31 cellular contexts compared by ENCODE assay signal in the genomic region with DNA sequence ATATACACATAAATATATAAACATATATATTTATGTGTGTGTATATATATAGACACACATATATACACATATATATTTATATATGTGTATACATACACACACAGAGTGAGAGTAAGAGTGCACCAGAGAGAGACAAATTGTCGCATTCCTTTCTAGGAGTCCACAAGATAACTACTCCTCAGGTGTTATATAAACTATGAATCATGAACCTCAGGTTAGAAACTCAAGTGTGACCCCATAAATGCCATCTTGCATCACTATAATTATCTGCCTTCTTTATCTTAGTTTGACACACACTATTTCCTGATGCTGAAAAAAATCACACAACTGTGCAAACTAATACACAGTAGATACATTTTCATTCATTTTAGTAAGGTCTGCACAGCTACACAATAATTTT.
"Had no signal": no experiment of that assay in that cellular context is flagged by ENCODE, and none has a peak within 500 bp of the region (broad histone marks: within the 10 kb centered on the region; RNA-seq: fewer than 3 reads in every experiment).

No MANE protein-coding gene starts in this region.

- H3K4me3 Mint-ChIP-seq: natural killer cell; nephron; neural progenitor cell; stimulated activated memory B cell treated with anti-CD40 and anti-IgM and Interleukin-4, amounts not matched to agents 10 μg/mL and 1 μg/mL and 100 μg/mL, for 72 hours; stimulated activated naive CD8-positive, alpha-beta T cell treated with anti-CD3 and anti-CD28 coated beads, Interleukin-15, amount 100 ng/mL, for 72 hours; type B pancreatic cell had no signal

- H3K36me3 Mint-ChIP-seq: natural killer cell; neural progenitor cell; stimulated activated memory B cell treated with anti-CD40 and anti-IgM and Interleukin-4, amounts not matched to agents 10 μg/mL and 1 μg/mL and 100 μg/mL, for 72 hours; type B pancreatic cell had no signal

- H3K4me1 ChIP-seq: neural progenitor cell, parathyroid adenoma, right lobe of liver, sigmoid colon, spleen, suprapubic skin, testis, tibial artery, upper lobe of right lung, uterus had no signal

- H3K9me3 Mint-ChIP-seq: nephron, neural progenitor cell had no signal

- H3K9ac ChIP-seq: neural progenitor cell, parathyroid adenoma had no signal

- H3K27ac ChIP-seq: neural progenitor cell, ovary, parathyroid adenoma, psoas muscle, right lobe of liver, sigmoid colon, spleen, suprapubic skin, testis, tibial artery, transverse colon, upper lobe of right lung, uterus had no signal

- ATAC-seq: natural killer cell; psoas muscle; right cardiac atrium; right lobe of liver; stimulated activated memory B cell treated with anti-CD40 and anti-IgM and Interleukin-4, amounts not matched to agents 10 μg/mL and 1 μg/mL and 100 μg/mL, for 72 hours; stimulated activated naive CD8-positive, alpha-beta T cell treated with anti-CD3 and anti-CD28 coated beads, Interleukin-15, amount 100 ng/mL, for 72 hours; stimulated activated naive CD8-positive, alpha-beta T cell treated with anti-CD3 and anti-CD28 coated beads, Interleukin-15, Interleukin-2, amounts not matched to agents 100 U/mL and 50 U/mL, for 24 hours; upper lobe of right lung had no signal

- H3K27ac Mint-ChIP-seq: natural killer cell; nephron; neural progenitor cell; progenitor cell of endocrine pancreas; stimulated activated memory B cell treated with anti-CD40 and anti-IgM and Interleukin-4, amounts not matched to agents 10 μg/mL and 1 μg/mL and 100 μg/mL, for 72 hours; stimulated activated naive CD8-positive, alpha-beta T cell treated with anti-CD3 and anti-CD28 coated beads, Interleukin-15, amount 100 ng/mL, for 72 hours; type B pancreatic cell had no signal

- DNase-seq: natural killer cell; occipital lobe; ovary; posterior cingulate gyrus; psoas muscle; right cardiac atrium; right lobe of liver; sigmoid colon; spleen; stimulated activated CD4-positive, alpha-beta T cell treated with anti-CD3 and anti-CD28 coated beads, Interleukin-12 subunit alpha, Interleukin-12 subunit beta, amount 100 ng/mL, for 4 hours; stimulated activated CD4-positive, alpha-beta T cell treated with anti-CD3 and anti-CD28 coated beads, Interleukin-1b, Interleukin-23, amount 100 ng/mL, for 48 hours; stimulated activated CD4-positive, alpha-beta T cell treated with anti-CD3 and anti-CD28 coated beads, Interleukin-4, amount 100 ng/mL, for 1 hour; stimulated activated CD4-positive, alpha-beta T cell treated with anti-CD3 and anti-CD28 coated beads, Interleukin-4, amount 100 ng/mL, for 4 hours; stimulated activated CD8-positive, alpha-beta memory T cell treated with anti-CD3 and anti-CD28 coated beads, Interleukin-4, amount 100 ng/mL, for 48 hours; stimulated activated naive CD4-positive, alpha-beta T cell; stimulated activated naive CD8-positive, alpha-beta T cell treated with anti-CD3 and anti-CD28 coated beads, Interleukin-15, amount 100 ng/mL, for 72 hours; stimulated activated naive CD8-positive, alpha-beta T cell treated with anti-CD3 and anti-CD28 coated beads, Interleukin-15, Interleukin-2, amounts not matched to agents 100 U/mL and 50 U/mL, for 24 hours; substantia nigra; testis; tibial artery; transverse colon; upper lobe of right lung; uterus had no signal

- H3K9me3 ChIP-seq: ovary, psoas muscle, right lobe of liver, sigmoid colon, spleen, suprapubic skin, testis, tibial artery, transverse colon, upper lobe of right lung, uterus had no signal

- H3K4me1 Mint-ChIP-seq: natural killer cell; nephron; stimulated activated memory B cell treated with anti-CD40 and anti-IgM and Interleukin-4, amounts not matched to agents 10 μg/mL and 1 μg/mL and 100 μg/mL, for 72 hours; stimulated activated naive CD8-positive, alpha-beta T cell treated with anti-CD3 and anti-CD28 coated beads, Interleukin-15, amount 100 ng/mL, for 72 hours had no signal

- H3K27me3 Mint-ChIP-seq: progenitor cell of endocrine pancreas; stimulated activated memory B cell treated with anti-CD40 and anti-IgM and Interleukin-4, amounts not matched to agents 10 μg/mL and 1 μg/mL and 100 μg/mL, for 72 hours; stimulated activated naive CD8-positive, alpha-beta T cell treated with anti-CD3 and anti-CD28 coated beads, Interleukin-15, amount 100 ng/mL, for 72 hours had no signal

- H3K36me3 ChIP-seq: neural progenitor cell, ovary, right lobe of liver, sigmoid colon, spleen, suprapubic skin, tibial artery, transverse colon, upper lobe of right lung, uterus had no signal

- H3K4me3 ChIP-seq: neural progenitor cell, ovary, psoas muscle, right lobe of liver, sigmoid colon, smooth muscle cell, spleen, suprapubic skin, testis, tibial artery, transverse colon, upper lobe of right lung, uterus had no signal

- H3K27me3 ChIP-seq: neural progenitor cell, ovary, right lobe of liver, sigmoid colon, spleen, suprapubic skin, testis, tibial artery, transverse colon, upper lobe of right lung, uterus had no signal
